In the genomic region with DNA sequence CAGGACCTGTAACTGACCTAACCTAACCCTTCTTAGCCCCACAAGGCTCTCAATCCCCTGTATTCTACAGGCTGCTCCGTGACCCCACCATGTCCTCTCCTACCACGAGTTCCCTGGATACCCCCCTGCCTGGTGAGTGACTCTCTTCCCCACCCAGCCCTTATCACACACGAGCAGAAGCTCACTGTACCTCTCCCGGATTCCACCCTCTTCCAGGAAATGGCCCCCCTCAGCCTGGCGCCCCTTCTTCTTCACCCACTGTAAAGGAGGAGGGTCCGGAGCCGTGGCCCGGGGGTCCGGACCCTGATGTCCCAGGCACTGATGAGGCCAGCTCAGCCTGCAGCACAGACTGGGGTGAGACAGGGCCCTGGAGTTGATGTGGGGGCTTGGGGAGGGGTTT, we compare ENCODE assay signal across 2 cellular contexts.
TF ChIP-seq lines count a peak whose summit lies in the region.

No MANE protein-coding gene starts in this region.

TF ChIP-seq in SK-N-SH, 30 proteins besides CTCF, POLR2A, EP300 and RAD21 (continued from another document):
- TF ChIP-seq, protein P1, sequence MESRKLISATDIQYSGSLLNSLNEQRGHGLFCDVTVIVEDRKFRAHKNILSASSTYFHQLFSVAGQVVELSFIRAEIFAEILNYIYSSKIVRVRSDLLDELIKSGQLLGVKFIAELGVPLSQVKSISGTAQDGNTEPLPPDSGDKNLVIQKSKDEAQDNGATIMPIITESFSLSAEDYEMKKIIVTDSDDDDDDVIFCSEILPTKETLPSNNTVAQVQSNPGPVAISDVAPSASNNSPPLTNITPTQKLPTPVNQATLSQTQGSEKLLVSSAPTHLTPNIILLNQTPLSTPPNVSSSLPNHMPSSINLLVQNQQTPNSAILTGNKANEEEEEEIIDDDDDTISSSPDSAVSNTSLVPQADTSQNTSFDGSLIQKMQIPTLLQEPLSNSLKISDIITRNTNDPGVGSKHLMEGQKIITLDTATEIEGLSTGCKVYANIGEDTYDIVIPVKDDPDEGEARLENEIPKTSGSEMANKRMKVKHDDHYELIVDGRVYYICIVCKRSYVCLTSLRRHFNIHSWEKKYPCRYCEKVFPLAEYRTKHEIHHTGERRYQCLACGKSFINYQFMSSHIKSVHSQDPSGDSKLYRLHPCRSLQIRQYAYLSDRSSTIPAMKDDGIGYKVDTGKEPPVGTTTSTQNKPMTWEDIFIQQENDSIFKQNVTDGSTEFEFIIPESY (IDR thresholded peaks at IDR 0.05; ENCODE audit: borderline replicate concordance, low read depth), result no peak
- TF ChIP-seq TCF12 (IDR thresholded peaks at IDR 0.05) (no peak), CHD2 (IDR thresholded peaks at IDR 0.05; ENCODE audit: low read length, partially characterized antibody) (no peak), NRF1 (IDR thresholded peaks at IDR 0.05; ENCODE audit: low read depth, low read length) (no peak), RFX5 (IDR thresholded peaks at IDR 0.05; ENCODE audit: low read length) (no peak), MEF2A (IDR thresholded peaks at IDR 0.05; ENCODE audit: borderline replicate concordance, low read depth) (no peak), ELF1 (IDR thresholded peaks at IDR 0.05) (no peak), SIN3A (IDR thresholded peaks at IDR 0.05; ENCODE audit: borderline replicate concordance, low read depth, low read length) (no peak)
TF ChIP-seq in SK-N-SH: peak in this region for 0.

TF ChIP-seq in SK-N-SH treated with all-trans-retinoic acid at 6 μM for 48 hours, 23 proteins besides CTCF, POLR2A, EP300 and RAD21 (continued from another document):
- TF ChIP-seq, protein P2, sequence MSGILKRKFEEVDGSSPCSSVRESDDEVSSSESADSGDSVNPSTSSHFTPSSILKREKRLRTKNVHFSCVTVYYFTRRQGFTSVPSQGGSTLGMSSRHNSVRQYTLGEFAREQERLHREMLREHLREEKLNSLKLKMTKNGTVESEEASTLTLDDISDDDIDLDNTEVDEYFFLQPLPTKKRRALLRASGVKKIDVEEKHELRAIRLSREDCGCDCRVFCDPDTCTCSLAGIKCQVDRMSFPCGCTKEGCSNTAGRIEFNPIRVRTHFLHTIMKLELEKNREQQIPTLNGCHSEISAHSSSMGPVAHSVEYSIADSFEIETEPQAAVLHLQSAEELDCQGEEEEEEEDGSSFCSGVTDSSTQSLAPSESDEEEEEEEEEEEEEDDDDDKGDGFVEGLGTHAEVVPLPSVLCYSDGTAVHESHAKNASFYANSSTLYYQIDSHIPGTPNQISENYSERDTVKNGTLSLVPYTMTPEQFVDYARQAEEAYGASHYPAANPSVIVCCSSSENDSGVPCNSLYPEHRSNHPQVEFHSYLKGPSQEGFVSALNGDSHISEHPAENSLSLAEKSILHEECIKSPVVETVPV (CRISPR knock-in tag; IDR thresholded peaks at IDR 0.05), result no peak
- TF ChIP-seq BACH2 (CRISPR knock-in tag; IDR thresholded peaks at IDR 0.05; ENCODE audit: borderline replicate concordance) (no peak), ZNF70 (CRISPR knock-in tag; IDR thresholded peaks at IDR 0.05) (no peak), SNAI2 (CRISPR knock-in tag; IDR thresholded peaks at IDR 0.05) (no peak), ZNF8 (CRISPR knock-in tag; IDR thresholded peaks at IDR 0.05) (no peak), ZC3H10 (CRISPR knock-in tag; IDR thresholded peaks at IDR 0.05) (no peak), ZFP3 (CRISPR knock-in tag; IDR thresholded peaks at IDR 0.05) (no peak), TCF4 (CRISPR knock-in tag; IDR thresholded peaks at IDR 0.05; ENCODE audit: borderline replicate concordance) (no peak)
- TF ChIP-seq, protein P3, sequence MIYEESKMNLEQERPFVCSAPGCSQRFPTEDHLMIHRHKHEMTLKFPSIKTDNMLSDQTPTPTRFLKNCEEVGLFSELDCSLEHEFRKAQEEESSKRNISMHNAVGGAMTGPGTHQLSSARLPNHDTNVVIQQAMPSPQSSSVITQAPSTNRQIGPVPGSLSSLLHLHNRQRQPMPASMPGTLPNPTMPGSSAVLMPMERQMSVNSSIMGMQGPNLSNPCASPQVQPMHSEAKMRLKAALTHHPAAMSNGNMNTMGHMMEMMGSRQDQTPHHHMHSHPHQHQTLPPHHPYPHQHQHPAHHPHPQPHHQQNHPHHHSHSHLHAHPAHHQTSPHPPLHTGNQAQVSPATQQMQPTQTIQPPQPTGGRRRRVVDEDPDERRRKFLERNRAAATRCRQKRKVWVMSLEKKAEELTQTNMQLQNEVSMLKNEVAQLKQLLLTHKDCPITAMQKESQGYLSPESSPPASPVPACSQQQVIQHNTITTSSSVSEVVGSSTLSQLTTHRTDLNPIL (CRISPR knock-in tag; IDR thresholded peaks at IDR 0.05; ENCODE audit: low read depth), result no peak
TF ChIP-seq in SK-N-SH treated with all-trans-retinoic acid at 6 μM for 48 hours: peak in this region for 0.
